1 cellular context compared by ENCODE assay signal in the genomic region with DNA sequence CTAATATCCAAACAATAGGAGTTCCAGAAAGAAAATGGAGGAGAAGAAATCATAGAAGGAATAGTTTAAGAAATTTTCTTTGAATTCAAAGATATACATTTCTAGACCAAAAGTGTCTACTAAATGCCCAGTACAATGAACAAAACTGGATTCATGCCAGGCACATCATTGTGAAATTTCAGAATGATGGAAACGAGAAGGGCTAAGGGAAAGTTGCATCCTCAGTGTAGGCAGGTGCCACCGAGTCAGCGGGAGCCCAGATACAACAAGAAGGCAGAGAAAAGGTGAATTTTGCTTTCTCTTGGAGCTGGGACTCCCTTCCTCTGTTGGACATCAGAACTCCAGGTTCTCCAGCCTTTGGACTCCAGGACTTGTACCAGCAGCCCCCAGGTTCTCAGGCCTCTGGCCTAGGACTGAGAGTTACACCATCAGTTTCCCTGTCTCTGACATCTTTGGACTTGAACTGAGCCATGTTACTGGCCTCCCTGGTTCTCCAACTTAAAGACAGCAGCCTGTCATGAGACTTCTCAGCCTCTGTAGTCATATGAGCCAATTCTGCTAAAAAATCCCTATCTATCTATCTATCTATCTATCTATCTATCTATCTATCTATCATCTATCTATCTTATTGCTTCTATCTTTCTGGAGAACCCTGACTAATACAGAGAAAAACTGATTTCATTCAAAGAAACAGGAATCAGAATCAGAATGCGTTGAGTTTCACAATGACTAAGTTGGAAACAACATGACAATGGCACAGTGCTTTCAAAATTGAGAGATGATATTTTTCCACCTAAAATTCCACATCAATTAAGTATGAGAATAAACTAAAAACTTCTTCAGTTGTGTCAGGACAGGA.
TF ChIP-seq lines count a peak whose summit lies in the region.

No MANE protein-coding gene starts in this region.

TF ChIP-seq in GM23338, 12 proteins besides CTCF, POLR2A, EP300 and RAD21 (continued from another document):
- no peak for TF ChIP-seq ZNF114 (CRISPR knock-in tag; IDR thresholded peaks at IDR 0.05)
- TF ChIP-seq JUNB (IDR thresholded peaks at IDR 0.05; ENCODE audit: unreplicated experiment), result no peak
